ENCODE assay signal across 1 cellular context in the genomic region with DNA sequence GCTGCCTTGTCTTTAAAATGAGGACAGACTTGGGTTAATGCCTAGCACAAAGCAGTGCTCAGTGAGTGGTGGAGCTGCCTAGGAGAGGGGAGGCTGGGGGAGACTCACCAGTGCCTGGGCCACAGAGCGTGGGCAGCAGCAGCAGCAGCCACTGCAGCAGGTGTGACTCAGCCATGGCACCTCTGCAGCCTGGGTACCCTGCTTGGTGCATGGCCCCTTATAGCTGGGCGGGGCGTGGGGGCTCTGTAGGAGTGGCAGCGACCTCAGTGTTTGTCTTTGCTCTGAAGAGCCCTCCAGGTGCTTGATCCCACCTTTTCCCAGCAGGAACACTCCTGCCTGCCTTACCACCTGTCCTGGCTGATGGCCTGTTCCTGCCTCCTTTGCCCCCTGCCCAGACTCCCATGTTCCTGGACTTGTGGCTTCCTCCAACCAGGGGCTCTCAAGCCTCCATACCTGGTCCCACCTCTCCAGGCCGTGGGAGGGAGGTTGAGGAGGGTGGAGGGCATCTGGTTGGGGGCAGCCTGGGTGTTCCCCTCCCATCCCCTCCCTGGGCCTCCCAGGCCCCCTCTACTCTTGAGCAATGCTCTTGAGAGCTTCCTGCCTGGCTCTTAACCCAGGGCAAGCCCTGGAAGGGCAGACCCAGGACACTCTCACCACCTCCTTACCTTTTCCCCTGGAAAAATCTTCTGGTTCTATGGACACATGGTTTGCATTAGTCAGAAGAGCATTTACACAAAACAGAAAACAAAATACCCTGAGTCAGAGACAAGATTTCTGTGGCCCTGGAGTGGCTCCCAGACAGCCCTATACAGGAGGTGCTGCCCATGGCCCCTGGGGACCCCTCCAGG.
TF ChIP-seq lines count a peak whose summit lies in the region.

A gene (minus strand): TSS at position 191 of the 848 bp plus-strand sequence. CDS start 16 bp downstream, at position 175.

TF ChIP-seq in IMR-90, 13 proteins besides CTCF, POLR2A, EP300 and RAD21:
- TF ChIP-seq RFX5 (IDR thresholded peaks at IDR 0.05; ENCODE audit: low read depth, low read length) = no peak
TF ChIP-seq in IMR-90: peak in this region for 0.
